24 cellular contexts compared by ENCODE assay signal in genomic region chr20:61786230-61786629, GRCh38.
DNase-seq lines count a peak whose midpoint lies in the region; ATAC-seq, FAIRE-seq and TF ChIP-seq lines count a peak whose summit lies in the region.
"Had no signal": no experiment of that assay in that cellular context is flagged by ENCODE, and none has a peak within 500 bp of the region (broad histone marks: within the 10 kb centered on the region; RNA-seq: fewer than 3 reads in every experiment).

No MANE protein-coding gene starts in this region.

- H3K4me2 ChIP-seq in mammary epithelial cell (ENCODE audit: insufficient read depth, low read depth, low read length): no peak overlapping the region

- no peaks in the 10 kb centered on the region for H3K36me3 Mint-ChIP-seq in CD14-positive monocyte
- H3K36me3 Mint-ChIP-seq in glutamatergic neuron (ENCODE audit: unreplicated experiment): peaks cover 15% of the 10 kb centered on the region
- H3K36me3 Mint-ChIP-seq: CD4-positive, alpha-beta memory T cell; IgD-negative memory B cell had no signal

- BruUV-seq in mammary epithelial cell (replicated peaks; lab: Mats Ljungman, UMichigan): no TSS peak

- intact Hi-C loops in CD14-positive monocyte (cut with micrococcal nuclease) (no loop called here), mammary epithelial cell (cut with micrococcal nuclease) (no loop called here), pancreas (cut with DNase I) (no loop called here)

- dilution Hi-C loops in mammary epithelial cell (cut with HindIII; ENCODE audit: low sequenced_read_pairs): no loop called here

- no peaks in the 10 kb centered on the region for H3K27me3 ChIP-seq in mammary epithelial cell (ENCODE audit: insufficient read depth, low read length)
- H3K27me3 ChIP-seq in pancreas: no peaks in the 10 kb centered on the region

- no peak for ATAC-seq in pancreas

- peaks cover 14% of the 10 kb centered on the region for H3K4me1 ChIP-seq in mammary epithelial cell (ENCODE audit: insufficient read depth, low read length)
- no peaks in the 10 kb centered on the region for H3K4me1 ChIP-seq in pancreas

- peaks cover 14 to 65% (median 45%) of the 10 kb centered on the region in 7 donors for H3K9me3 Mint-ChIP-seq in CD14-positive monocyte
- H3K9me3 Mint-ChIP-seq in glutamatergic neuron (ENCODE audit: unreplicated experiment): peaks cover 15% of the 10 kb centered on the region

- TF ChIP-seq CTCF in CD14-positive monocyte (IDR thresholded peaks at IDR 0.05) (no peak), VCaP (conservative IDR thresholded peaks at IDR 0.05) (no peak), glutamatergic neuron (IDR thresholded peaks at IDR 0.05; ENCODE audit: partially characterized antibody, unreplicated experiment) (no peak), mammary epithelial cell (conservative IDR thresholded peaks at IDR 0.05 in 1 of 2, IDR thresholded peaks at IDR 0.05 in 1 of 2; ENCODE audit: extremely low read depth in 1 of 2, insufficient read depth in 1 of 2, low read depth in 1 of 2, low read length in 2 of 2) (no peak), pancreas (IDR thresholded peaks at IDR 0.05) (no peak)

- H3K4me1 Mint-ChIP-seq in CD14-positive monocyte (no peaks in the 10 kb centered on the region), glutamatergic neuron (ENCODE audit: low read depth, unreplicated experiment) (peaks cover 4% of the 10 kb centered on the region)
- H3K4me1 Mint-ChIP-seq: IgD-negative memory B cell had no signal

- H3K27ac ChIP-seq in VCaP: peak overlapping the region; percentile 77
- no peak overlapping the region for H3K27ac ChIP-seq in mammary epithelial cell (ENCODE audit: insufficient read depth, low read depth, low read length)
- no peak overlapping the region for H3K27ac ChIP-seq in pancreas
- H3K27ac ChIP-seq: GM23248 had no signal

- 88% methylated on average over 7 of the region's 14 CpGs for WGBS in mammary epithelial cell (ENCODE audit: low coverage, missing lambda C conversion rate)
- 69 to 81% methylated on average over 14 of the region's 14 CpGs for WGBS in pancreas, 2 donors

- H3K4me3 Mint-ChIP-seq in CD14-positive monocyte (no peak overlapping the region), glutamatergic neuron (ENCODE audit: unreplicated experiment) (no peak overlapping the region)
- H3K4me3 Mint-ChIP-seq: CD4-positive, alpha-beta memory T cell; IgD-negative memory B cell had no signal

- CTCF ChIA-PET in mammary epithelial cell (lab: Charles Lee; ENCODE audit: low non-redundant PET): no interaction called here

- H3K27ac Mint-ChIP-seq in CD14-positive monocyte (no peak overlapping the region), glutamatergic neuron (ENCODE audit: unreplicated experiment) (no peak overlapping the region)
- H3K27ac Mint-ChIP-seq: CD4-positive, alpha-beta memory T cell; IgD-negative memory B cell had no signal

- no peaks in the 10 kb centered on the region for H4K20me1 ChIP-seq in mammary epithelial cell (ENCODE audit: insufficient read depth, low read length)

- H3K9ac ChIP-seq in mammary epithelial cell (ENCODE audit: insufficient read depth, low read length): no peak overlapping the region
- H3K9ac ChIP-seq: GM23248 had no signal

- FAIRE-seq in pancreas (lab: Jason Lieb, UNC): no peak
- FAIRE-seq: D721Med, G401.6, GM12891, GM18507 had no signal

- no peaks in the 10 kb centered on the region for H3K9me3 ChIP-seq in mammary epithelial cell (replicated peaks; ENCODE audit: insufficient read depth, low read length)
- H3K9me3 ChIP-seq in pancreas: no peaks in the 10 kb centered on the region

- no peak overlapping the region for H3K4me3 ChIP-seq in mammary epithelial cell (replicated peaks in 1 of 3; ENCODE audit: insufficient read depth in 1 of 3, low read depth in 2 of 3, low read length in 3 of 3)
- no peak overlapping the region for H3K4me3 ChIP-seq in pancreas
- H3K4me3 ChIP-seq: GM23248 had no signal

- no peak overlapping the region for H2AFZ ChIP-seq in mammary epithelial cell (ENCODE audit: low read depth, low read length)
- H2AFZ ChIP-seq: GM23248 had no signal

- H3K79me2 ChIP-seq in mammary epithelial cell (ENCODE audit: insufficient read depth, low read length): no peaks in the 10 kb centered on the region

- H3K27me3 Mint-ChIP-seq in CD14-positive monocyte (ENCODE audit: low read depth in 3 of 3) (peaks cover 0 to 2% (median 0%) of the 10 kb centered on the region in 3 donors), glutamatergic neuron (ENCODE audit: unreplicated experiment) (peaks cover 7% of the 10 kb centered on the region)
- H3K27me3 Mint-ChIP-seq: IgD-negative memory B cell had no signal

- H3K36me3 ChIP-seq in mammary epithelial cell (ENCODE audit: insufficient read depth, low read length) (no peaks in the 10 kb centered on the region), pancreas (no peaks in the 10 kb centered on the region)

- in situ Hi-C loops in mammary epithelial cell (cut with MboI; ENCODE audit: low sequenced_read_pairs in 2 of 2): no loop called here

- DNase-seq in CD14-positive monocyte (ENCODE audit: low spot score): peak; percentile 29
- DNase-seq in glutamatergic neuron: peak; percentile 16
- DNase-seq in retina: peak; percentile 69
- DNase-seq in mammary epithelial cell: no peak
- no peak for DNase-seq in pancreas
- DNase-seq in activated T-cell treated with anti-CD3 and anti-CD28 coated beads for 4 hours: no peak
- DNase-seq: ACHN; AML-193; CD4-positive, alpha-beta memory T cell; DND-41; GM23248; HCEC 1CT; Kasumi-1; NCI-H1105; NCI-H1694 treated with DMSO at 0.1 percent for 48 hours; NCI-H2107; NCI-H226; NCI-H526 had no signal

Comparison
In these comparisons a context has a peak if more than half of its experiments do, and no peak if none do; other contexts are left out.
1. DNase-seq: peak in CD14-positive monocyte (single experiment), glutamatergic neuron (single experiment) and retina (single experiment); none in mammary epithelial cell (single experiment), pancreas (0 of 6) and activated T-cell treated with anti-CD3 and anti-CD28 coated beads for 4 hours (single experiment).